1 cellular context compared by ENCODE assay signal in genomic region chr10:43403911-43404674, GRCh38.
TF ChIP-seq lines count a peak whose summit lies in the region.

No MANE protein-coding gene starts in this region.

TF ChIP-seq in WTC11, 78 proteins besides CTCF, POLR2A, EP300 and RAD21 (continued from another document):
- TF ChIP-seq ATF2 (CRISPR knock-in tag; IDR thresholded peaks at IDR 0.05; ENCODE audit: borderline replicate concordance, low read depth) (no peak), USF2 (CRISPR knock-in tag; IDR thresholded peaks at IDR 0.05) (no peak), ZNF512 (CRISPR knock-in tag; IDR thresholded peaks at IDR 0.05; ENCODE audit: borderline replicate concordance) (no peak), JAZF1 (CRISPR knock-in tag; IDR thresholded peaks at IDR 0.05) (no peak), KAT7 (CRISPR knock-in tag; IDR thresholded peaks at IDR 0.05; ENCODE audit: borderline replicate concordance) (no peak), ERG (CRISPR knock-in tag; IDR thresholded peaks at IDR 0.05) (no peak), ATF3 (CRISPR knock-in tag; conservative IDR thresholded peaks at IDR 0.05) (no peak), HMGA2 (CRISPR knock-in tag; IDR thresholded peaks at IDR 0.05) (no peak), RELA (CRISPR knock-in tag; IDR thresholded peaks at IDR 0.05; ENCODE audit: borderline replicate concordance) (no peak), MAX (CRISPR knock-in tag; IDR thresholded peaks at IDR 0.05) (no peak), RORB (CRISPR knock-in tag; IDR thresholded peaks at IDR 0.05) (no peak)
TF ChIP-seq in WTC11: peak in this region for 0.
